1 cellular context compared by ENCODE assay signal in the genomic region with DNA sequence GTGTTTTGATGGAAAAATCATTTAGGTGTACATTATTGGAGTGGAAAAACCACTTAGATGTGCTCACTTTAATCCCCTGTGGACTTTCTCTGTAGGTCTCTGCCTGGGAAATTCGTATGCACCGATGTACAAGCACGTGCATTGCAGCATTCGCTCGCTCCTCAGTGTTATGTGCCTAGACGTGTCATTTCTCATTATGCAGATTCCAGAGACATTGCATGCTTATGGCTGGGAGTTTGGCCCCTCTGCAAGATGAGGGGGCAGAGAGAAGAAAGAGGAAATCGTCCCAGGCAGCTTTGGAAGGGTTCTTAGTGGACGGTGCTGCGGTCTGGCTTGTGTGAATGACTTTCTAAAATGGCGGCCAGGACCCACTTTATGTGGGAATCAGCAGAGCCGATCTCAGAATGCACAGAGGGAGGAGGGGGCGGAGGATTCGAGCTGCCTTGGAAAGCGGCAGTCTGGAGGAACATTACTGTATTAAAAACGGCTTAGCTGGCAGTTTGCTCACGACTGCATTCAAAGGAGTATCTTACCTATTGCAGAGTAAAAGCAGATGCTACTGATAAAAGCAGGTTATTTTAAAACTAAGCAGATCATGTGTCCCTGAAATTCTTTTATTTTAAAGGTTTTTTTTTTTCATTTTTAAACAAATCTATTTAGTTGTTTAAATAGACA.
A peak's percentile ranks its signal among the peaks of the same experiment; 100 is the strongest.
TF ChIP-seq lines count a peak whose summit lies in the region.

No MANE protein-coding gene starts in this region.

TF ChIP-seq in GM12878, 131 proteins besides CTCF, POLR2A, EP300 and RAD21 (continued from another document):
- TF ChIP-seq FOS (IDR thresholded peaks at IDR 0.05; ENCODE audit: borderline replicate concordance, extremely low read depth, insufficient read length): no peak
- TF ChIP-seq, protein P1, sequence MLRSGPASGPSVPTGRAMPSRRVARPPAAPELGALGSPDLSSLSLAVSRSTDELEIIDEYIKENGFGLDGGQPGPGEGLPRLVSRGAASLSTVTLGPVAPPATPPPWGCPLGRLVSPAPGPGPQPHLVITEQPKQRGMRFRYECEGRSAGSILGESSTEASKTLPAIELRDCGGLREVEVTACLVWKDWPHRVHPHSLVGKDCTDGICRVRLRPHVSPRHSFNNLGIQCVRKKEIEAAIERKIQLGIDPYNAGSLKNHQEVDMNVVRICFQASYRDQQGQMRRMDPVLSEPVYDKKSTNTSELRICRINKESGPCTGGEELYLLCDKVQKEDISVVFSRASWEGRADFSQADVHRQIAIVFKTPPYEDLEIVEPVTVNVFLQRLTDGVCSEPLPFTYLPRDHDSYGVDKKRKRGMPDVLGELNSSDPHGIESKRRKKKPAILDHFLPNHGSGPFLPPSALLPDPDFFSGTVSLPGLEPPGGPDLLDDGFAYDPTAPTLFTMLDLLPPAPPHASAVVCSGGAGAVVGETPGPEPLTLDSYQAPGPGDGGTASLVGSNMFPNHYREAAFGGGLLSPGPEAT (IDR thresholded peaks at IDR 0.05; ENCODE audit: low read depth): peak; percentile 64
- TF ChIP-seq SUPT20H (IDR thresholded peaks at IDR 0.05; ENCODE audit: borderline replicate concordance, control insufficient read depth, low read depth, low read length): no peak
- peak; percentile 94 for TF ChIP-seq YY1 (IDR thresholded peaks at IDR 0.05; ENCODE audit: low read depth, low read length)
- TF ChIP-seq, protein P2, sequence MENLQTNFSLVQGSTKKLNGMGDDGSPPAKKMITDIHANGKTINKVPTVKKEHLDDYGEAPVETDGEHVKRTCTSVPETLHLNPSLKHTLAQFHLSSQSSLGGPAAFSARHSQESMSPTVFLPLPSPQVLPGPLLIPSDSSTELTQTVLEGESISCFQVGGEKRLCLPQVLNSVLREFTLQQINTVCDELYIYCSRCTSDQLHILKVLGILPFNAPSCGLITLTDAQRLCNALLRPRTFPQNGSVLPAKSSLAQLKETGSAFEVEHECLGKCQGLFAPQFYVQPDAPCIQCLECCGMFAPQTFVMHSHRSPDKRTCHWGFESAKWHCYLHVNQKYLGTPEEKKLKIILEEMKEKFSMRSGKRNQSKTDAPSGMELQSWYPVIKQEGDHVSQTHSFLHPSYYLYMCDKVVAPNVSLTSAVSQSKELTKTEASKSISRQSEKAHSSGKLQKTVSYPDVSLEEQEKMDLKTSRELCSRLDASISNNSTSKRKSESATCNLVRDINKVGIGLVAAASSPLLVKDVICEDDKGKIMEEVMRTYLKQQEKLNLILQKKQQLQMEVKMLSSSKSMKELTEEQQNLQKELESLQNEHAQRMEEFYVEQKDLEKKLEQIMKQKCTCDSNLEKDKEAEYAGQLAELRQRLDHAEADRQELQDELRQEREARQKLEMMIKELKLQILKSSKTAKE (IDR thresholded peaks at IDR 0.05; ENCODE audit: low read depth, poor library complexity, severe bottlenecking): no peak
- no peak for TF ChIP-seq STAT3 (IDR thresholded peaks at IDR 0.05; ENCODE audit: low read depth, low read length)
- no peak for TF ChIP-seq MEF2A (IDR thresholded peaks at IDR 0.05; ENCODE audit: insufficient read depth, low read depth, low read length)
- no peak for TF ChIP-seq CBFB (IDR thresholded peaks at IDR 0.05; ENCODE audit: low read depth)
- no peak for TF ChIP-seq NR2C1 (IDR thresholded peaks at IDR 0.05)
- no peak for TF ChIP-seq KLF5 (IDR thresholded peaks at IDR 0.05; ENCODE audit: partially characterized antibody)
- 0 out of 2 replicates have a peak, but pooled peaks have one; percentile 20 for TF ChIP-seq POLR2AphosphoS2 (IDR thresholded peaks at IDR 0.05; ENCODE audit: low read depth, low read length)
- peak; percentile 74 for TF ChIP-seq MEF2B (IDR thresholded peaks at IDR 0.05; ENCODE audit: partially characterized antibody, poor library complexity, severe bottlenecking)
- peak; percentile 62; the same call in 1 of the 2 replicates for TF ChIP-seq SIN3A (IDR thresholded peaks at IDR 0.05; ENCODE audit: low read depth, low read length)
- TF ChIP-seq MTA2 (IDR thresholded peaks at IDR 0.05; ENCODE audit: low read depth): no peak
- TF ChIP-seq NR2F1 (conservative IDR thresholded peaks at IDR 0.05): 0 out of 2 replicates have a peak, but pooled peaks have one; percentile 24
- TF ChIP-seq, protein P3, sequence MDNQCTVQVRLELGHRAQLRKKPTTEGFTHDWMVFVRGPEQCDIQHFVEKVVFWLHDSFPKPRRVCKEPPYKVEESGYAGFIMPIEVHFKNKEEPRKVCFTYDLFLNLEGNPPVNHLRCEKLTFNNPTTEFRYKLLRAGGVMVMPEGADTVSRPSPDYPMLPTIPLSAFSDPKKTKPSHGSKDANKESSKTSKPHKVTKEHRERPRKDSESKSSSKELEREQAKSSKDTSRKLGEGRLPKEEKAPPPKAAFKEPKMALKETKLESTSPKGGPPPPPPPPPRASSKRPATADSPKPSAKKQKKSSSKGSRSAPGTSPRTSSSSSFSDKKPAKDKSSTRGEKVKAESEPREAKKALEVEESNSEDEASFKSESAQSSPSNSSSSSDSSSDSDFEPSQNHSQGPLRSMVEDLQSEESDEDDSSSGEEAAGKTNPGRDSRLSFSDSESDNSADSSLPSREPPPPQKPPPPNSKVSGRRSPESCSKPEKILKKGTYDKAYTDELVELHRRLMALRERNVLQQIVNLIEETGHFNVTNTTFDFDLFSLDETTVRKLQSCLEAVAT (IDR thresholded peaks at IDR 0.05): peak; percentile 70; the same call in 1 of the 2 replicates
- TF ChIP-seq RCOR1 (conservative IDR thresholded peaks at IDR 0.05; ENCODE audit: low read depth, low read length): no peak
- 0 out of 2 replicates have a peak, but pooled peaks have one; percentile 18 for TF ChIP-seq FOXM1 (IDR thresholded peaks at IDR 0.05; ENCODE audit: low read depth, low read length)
- TF ChIP-seq JUND (IDR thresholded peaks at IDR 0.05; ENCODE audit: low read depth, low read length): no peak
- TF ChIP-seq ZNF622 (IDR thresholded peaks at IDR 0.05): no peak
- TF ChIP-seq ZNF274 (IDR thresholded peaks at IDR 0.05; ENCODE audit: insufficient read depth, insufficient read length): no peak
- no peak for TF ChIP-seq SREBF1 (IDR thresholded peaks at IDR 0.05; ENCODE audit: low read length)
- TF ChIP-seq, protein P4, sequence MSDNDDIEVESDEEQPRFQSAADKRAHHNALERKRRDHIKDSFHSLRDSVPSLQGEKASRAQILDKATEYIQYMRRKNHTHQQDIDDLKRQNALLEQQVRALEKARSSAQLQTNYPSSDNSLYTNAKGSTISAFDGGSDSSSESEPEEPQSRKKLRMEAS (IDR thresholded peaks at IDR 0.05; ENCODE audit: low read depth, low read length): peak; percentile 7; the same call in 1 of the 2 replicates
- TF ChIP-seq ZZZ3 (IDR thresholded peaks at IDR 0.05; ENCODE audit: control insufficient read depth, insufficient read length, low read depth): no peak
- TF ChIP-seq MYC (IDR thresholded peaks at IDR 0.05; ENCODE audit: insufficient read depth, insufficient read length, insufficient replicate concordance, low read length, severe bottlenecking): peak; percentile 76
- no peak for TF ChIP-seq ASH2L (IDR thresholded peaks at IDR 0.05; ENCODE audit: borderline replicate concordance, low read depth)
- TF ChIP-seq BHLHE40 (IDR thresholded peaks at IDR 0.05; ENCODE audit: borderline replicate concordance in 1 of 2, low read depth in 2 of 2, low read length in 1 of 2): peak; percentile 92 to 95
- TF ChIP-seq, protein P5, sequence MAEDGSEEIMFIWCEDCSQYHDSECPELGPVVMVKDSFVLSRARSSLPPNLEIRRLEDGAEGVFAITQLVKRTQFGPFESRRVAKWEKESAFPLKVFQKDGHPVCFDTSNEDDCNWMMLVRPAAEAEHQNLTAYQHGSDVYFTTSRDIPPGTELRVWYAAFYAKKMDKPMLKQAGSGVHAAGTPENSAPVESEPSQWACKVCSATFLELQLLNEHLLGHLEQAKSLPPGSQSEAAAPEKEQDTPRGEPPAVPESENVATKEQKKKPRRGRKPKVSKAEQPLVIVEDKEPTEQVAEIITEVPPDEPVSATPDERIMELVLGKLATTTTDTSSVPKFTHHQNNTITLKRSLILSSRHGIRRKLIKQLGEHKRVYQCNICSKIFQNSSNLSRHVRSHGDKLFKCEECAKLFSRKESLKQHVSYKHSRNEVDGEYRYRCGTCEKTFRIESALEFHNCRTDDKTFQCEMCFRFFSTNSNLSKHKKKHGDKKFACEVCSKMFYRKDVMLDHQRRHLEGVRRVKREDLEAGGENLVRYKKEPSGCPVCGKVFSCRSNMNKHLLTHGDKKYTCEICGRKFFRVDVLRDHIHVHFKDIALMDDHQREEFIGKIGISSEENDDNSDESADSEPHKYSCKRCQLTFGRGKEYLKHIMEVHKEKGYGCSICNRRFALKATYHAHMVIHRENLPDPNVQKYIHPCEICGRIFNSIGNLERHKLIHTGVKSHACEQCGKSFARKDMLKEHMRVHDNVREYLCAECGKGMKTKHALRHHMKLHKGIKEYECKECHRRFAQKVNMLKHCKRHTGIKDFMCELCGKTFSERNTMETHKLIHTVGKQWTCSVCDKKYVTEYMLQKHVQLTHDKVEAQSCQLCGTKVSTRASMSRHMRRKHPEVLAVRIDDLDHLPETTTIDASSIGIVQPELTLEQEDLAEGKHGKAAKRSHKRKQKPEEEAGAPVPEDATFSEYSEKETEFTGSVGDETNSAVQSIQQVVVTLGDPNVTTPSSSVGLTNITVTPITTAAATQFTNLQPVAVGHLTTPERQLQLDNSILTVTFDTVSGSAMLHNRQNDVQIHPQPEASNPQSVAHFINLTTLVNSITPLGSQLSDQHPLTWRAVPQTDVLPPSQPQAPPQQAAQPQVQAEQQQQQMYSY (CRISPR knock-in tag; IDR thresholded peaks at IDR 0.05): no peak
- no peak for TF ChIP-seq RAD51 (IDR thresholded peaks at IDR 0.05)
- TF ChIP-seq NFIC (IDR thresholded peaks at IDR 0.05; ENCODE audit: low read depth, low read length): no peak
- TF ChIP-seq IKZF1 (conservative IDR thresholded peaks at IDR 0.05): peak; percentile 53; the same call in 1 of the 2 replicates
- TF ChIP-seq, protein P6, sequence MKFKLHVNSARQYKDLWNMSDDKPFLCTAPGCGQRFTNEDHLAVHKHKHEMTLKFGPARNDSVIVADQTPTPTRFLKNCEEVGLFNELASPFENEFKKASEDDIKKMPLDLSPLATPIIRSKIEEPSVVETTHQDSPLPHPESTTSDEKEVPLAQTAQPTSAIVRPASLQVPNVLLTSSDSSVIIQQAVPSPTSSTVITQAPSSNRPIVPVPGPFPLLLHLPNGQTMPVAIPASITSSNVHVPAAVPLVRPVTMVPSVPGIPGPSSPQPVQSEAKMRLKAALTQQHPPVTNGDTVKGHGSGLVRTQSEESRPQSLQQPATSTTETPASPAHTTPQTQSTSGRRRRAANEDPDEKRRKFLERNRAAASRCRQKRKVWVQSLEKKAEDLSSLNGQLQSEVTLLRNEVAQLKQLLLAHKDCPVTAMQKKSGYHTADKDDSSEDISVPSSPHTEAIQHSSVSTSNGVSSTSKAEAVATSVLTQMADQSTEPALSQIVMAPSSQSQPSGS (IDR thresholded peaks at IDR 0.05; ENCODE audit: low read length): no peak
- TF ChIP-seq IKZF2 (IDR thresholded peaks at IDR 0.05): peak; percentile 8 to 75; a peak in 3 of 4 replicates
- TF ChIP-seq HCFC1 (IDR thresholded peaks at IDR 0.05; ENCODE audit: low read length): no peak
- peak; percentile 13 for TF ChIP-seq POLR2AphosphoS5 (IDR thresholded peaks at IDR 0.05; ENCODE audit: low read length)
- TF ChIP-seq, protein P7, sequence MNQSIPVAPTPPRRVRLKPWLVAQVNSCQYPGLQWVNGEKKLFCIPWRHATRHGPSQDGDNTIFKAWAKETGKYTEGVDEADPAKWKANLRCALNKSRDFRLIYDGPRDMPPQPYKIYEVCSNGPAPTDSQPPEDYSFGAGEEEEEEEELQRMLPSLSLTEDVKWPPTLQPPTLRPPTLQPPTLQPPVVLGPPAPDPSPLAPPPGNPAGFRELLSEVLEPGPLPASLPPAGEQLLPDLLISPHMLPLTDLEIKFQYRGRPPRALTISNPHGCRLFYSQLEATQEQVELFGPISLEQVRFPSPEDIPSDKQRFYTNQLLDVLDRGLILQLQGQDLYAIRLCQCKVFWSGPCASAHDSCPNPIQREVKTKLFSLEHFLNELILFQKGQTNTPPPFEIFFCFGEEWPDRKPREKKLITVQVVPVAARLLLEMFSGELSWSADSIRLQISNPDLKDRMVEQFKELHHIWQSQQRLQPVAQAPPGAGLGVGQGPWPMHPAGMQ (IDR thresholded peaks at IDR 0.05; ENCODE audit: borderline replicate concordance): no peak
- TF ChIP-seq, protein P8, sequence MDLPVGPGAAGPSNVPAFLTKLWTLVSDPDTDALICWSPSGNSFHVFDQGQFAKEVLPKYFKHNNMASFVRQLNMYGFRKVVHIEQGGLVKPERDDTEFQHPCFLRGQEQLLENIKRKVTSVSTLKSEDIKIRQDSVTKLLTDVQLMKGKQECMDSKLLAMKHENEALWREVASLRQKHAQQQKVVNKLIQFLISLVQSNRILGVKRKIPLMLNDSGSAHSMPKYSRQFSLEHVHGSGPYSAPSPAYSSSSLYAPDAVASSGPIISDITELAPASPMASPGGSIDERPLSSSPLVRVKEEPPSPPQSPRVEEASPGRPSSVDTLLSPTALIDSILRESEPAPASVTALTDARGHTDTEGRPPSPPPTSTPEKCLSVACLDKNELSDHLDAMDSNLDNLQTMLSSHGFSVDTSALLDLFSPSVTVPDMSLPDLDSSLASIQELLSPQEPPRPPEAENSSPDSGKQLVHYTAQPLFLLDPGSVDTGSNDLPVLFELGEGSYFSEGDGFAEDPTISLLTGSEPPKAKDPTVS (IDR thresholded peaks at IDR 0.05; ENCODE audit: low read depth, low read length): no peak
